ENCODE assay signal across 8 cellular contexts in genomic region chr16:75148311-75149195, GRCh38. TPM values are rescaled to one million over a fixed set of nuclear protein-coding genes. Genes with fewer than 3 reads are reported as not detected.
DNase-seq lines count a peak whose midpoint lies in the region; ATAC-seq and TF ChIP-seq lines count a peak whose summit lies in the region.

Gene ZFP1, plus strand, starts transcription at chr16:75148524. Its CDS starts 4,428 bp downstream, at chr16:75152952.

- no peak for TF ChIP-seq CTCF in colonic mucosa (IDR thresholded peaks at IDR 0.05)

- intact Hi-C loops in colonic mucosa (cut with DNase I) (no loop called here), left colon (cut with DNase I, micrococcal nuclease) (no loop called here)

- H3K4me1 ChIP-seq in colonic mucosa: no peaks in the 10 kb centered on the region

- DNase-seq in C1 segment of cervical spinal cord (lab: John Stamatoyannopoulos, UW) (peak; percentile 53 to 93 (median 88)), NCI-H526 treated with DMSO at 0.1 percent for 48 hours (lab: John Stamatoyannopoulos, UW) (peak; percentile 74), colonic mucosa (peak; percentile 96), left colon (peak; percentile 94 to 97)
- peak; percentile 97 for DNase-seq in activated CD4-positive, alpha-beta T cell treated with anti-CD3 and anti-CD28 coated beads for 48 hours
- DNase-seq in stimulated activated CD4-positive, alpha-beta T cell treated with anti-CD3 and anti-CD28 coated beads, Interleukin-1b, Interleukin-23, amount 100 ng/mL, for 4 hours (ENCODE audit: low read depth in 2 of 2): peak; percentile 93 to 94

- peak within 1 kb of the TSS; percentile 82 to 90 for H3K9ac ChIP-seq in colonic mucosa (ENCODE audit: low read depth in 2 of 2, low read length in 2 of 2)

- no peaks in the 10 kb centered on the region for H3K36me3 ChIP-seq in colonic mucosa

- ATAC-seq in GM19351 (IDR thresholded peaks at IDR 0.05; ENCODE audit: unreplicated experiment) (peak; percentile 80), HG03520 (IDR thresholded peaks at IDR 0.05; ENCODE audit: unreplicated experiment) (peak; percentile 82), left colon (peak; percentile 93)

- H3K27ac ChIP-seq in colonic mucosa: peak within 1 kb of the TSS; percentile 93

- no peaks in the 10 kb centered on the region for H3K9me3 ChIP-seq in colonic mucosa

- peak within 1 kb of the TSS; percentile 79 for H3K4me3 ChIP-seq in colonic mucosa

- H3K27me3 ChIP-seq in colonic mucosa: no peaks in the 10 kb centered on the region

RNA-seq across cellular contexts. Expression of gene ZFP1, which starts in this region (rescaled TPM):
- 1 to 10 TPM; 4.3 to 9.9 TPM for total RNA-seq in colonic mucosa
- 1 to 10 TPM; 3.1 to 6.2 TPM for total RNA-seq in left colon

Comparison
In these comparisons a context has a peak if more than half of its experiments do, and no peak if none do; other contexts are left out.
1. Peak in every context shown above with its lines: DNase-seq, ATAC-seq, H3K4me3 ChIP-seq and H3K27ac ChIP-seq.